In the genomic region with DNA sequence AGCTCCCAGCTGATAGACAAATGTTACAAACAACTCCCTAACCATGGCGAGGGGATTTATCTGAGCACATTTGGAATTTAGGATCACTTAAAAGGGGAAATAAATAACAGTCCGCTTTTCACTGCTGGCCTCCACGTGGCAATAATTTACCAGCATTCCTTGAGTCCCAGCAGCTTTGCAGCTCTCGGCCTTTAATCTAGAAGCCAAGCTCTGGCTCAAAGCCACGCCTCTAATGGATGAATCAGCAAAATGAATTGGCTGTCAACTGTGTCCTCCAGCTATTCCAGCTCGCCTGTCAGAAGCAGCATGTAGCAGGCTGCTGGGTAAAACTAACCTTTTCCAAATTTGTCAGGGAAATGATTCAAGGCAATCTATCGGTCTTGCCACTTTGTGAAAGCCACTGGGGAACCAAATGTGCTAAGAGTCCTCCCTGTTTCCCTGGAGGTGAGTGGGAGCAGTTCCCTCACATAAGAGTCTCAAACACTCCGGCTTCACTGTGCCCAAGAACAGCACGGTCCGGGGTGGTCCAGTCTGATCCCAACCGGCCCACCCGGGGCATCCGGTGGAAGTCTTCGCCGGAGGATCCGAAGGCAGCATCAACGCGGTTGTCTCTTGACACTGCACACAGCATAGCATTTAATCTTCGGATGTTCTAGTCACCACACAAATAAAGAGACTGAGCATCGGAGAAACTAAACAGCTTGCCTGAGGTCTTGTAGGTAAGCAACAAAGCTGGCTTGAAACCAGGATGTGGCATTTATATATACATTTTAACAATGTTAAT, we compare ENCODE assay signal across 1 cellular context.
A peak's percentile ranks its signal among the peaks of the same experiment; 100 is the strongest.
TF ChIP-seq lines count a peak whose summit lies in the region.

No MANE protein-coding gene starts in this region.

TF ChIP-seq in HEK293, 187 proteins besides CTCF, POLR2A, EP300 and RAD21 (continued from another document):
- TF ChIP-seq, protein P1, sequence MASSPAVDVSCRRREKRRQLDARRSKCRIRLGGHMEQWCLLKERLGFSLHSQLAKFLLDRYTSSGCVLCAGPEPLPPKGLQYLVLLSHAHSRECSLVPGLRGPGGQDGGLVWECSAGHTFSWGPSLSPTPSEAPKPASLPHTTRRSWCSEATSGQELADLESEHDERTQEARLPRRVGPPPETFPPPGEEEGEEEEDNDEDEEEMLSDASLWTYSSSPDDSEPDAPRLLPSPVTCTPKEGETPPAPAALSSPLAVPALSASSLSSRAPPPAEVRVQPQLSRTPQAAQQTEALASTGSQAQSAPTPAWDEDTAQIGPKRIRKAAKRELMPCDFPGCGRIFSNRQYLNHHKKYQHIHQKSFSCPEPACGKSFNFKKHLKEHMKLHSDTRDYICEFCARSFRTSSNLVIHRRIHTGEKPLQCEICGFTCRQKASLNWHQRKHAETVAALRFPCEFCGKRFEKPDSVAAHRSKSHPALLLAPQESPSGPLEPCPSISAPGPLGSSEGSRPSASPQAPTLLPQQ (tag by site-specific recombination; IDR thresholded peaks at IDR 0.05): peak; percentile 73
- TF ChIP-seq ZNF23 (tag by site-specific recombination; IDR thresholded peaks at IDR 0.05; ENCODE audit: borderline replicate concordance) (no peak), ZNF394 (tag by site-specific recombination; IDR thresholded peaks at IDR 0.05; ENCODE audit: borderline replicate concordance) (peak; percentile 43; the same call in 1 of the 2 replicates), ZNF341 (tag by site-specific recombination; IDR thresholded peaks at IDR 0.05; ENCODE audit: low read depth) (peak; percentile 65), ZNF660 (tag by site-specific recombination; IDR thresholded peaks at IDR 0.05) (peak; percentile 87), ZNF140 (tag by site-specific recombination; IDR thresholded peaks at IDR 0.05) (peak; percentile 38; the same call in 1 of the 2 replicates), MEIS1 (CRISPR knock-in tag; IDR thresholded peaks at IDR 0.05; ENCODE audit: borderline replicate concordance) (0 out of 2 replicates have a peak, but pooled peaks have one; percentile 34), ZNF560 (tag by site-specific recombination; IDR thresholded peaks at IDR 0.05; ENCODE audit: borderline replicate concordance) (no peak), ZNF10 (tag by site-specific recombination; IDR thresholded peaks at IDR 0.05) (0 out of 2 replicates have a peak, but pooled peaks have one; percentile 22), ZSCAN30 (tag by site-specific recombination; IDR thresholded peaks at IDR 0.05) (peak; percentile 42), ZXDB (tag by site-specific recombination; IDR thresholded peaks at IDR 0.05) (0 out of 2 replicates have a peak, but pooled peaks have one; percentile 10), ZNF600 (tag by site-specific recombination; IDR thresholded peaks at IDR 0.05) (peak; percentile 95), GFI1B (tag by site-specific recombination; IDR thresholded peaks at IDR 0.05) (no peak), TRIM28 (IDR thresholded peaks at IDR 0.05; ENCODE audit: borderline replicate concordance, low read length) (0 out of 2 replicates have a peak, but pooled peaks have one; percentile 35), ZBTB8A (tag by site-specific recombination; IDR thresholded peaks at IDR 0.05) (0 out of 2 replicates have a peak, but pooled peaks have one; percentile 30), MYNN (tag by site-specific recombination; IDR thresholded peaks at IDR 0.05; ENCODE audit: borderline replicate concordance) (peak; percentile 99), ZFP69B (tag by site-specific recombination; IDR thresholded peaks at IDR 0.05) (peak; percentile 30; the same call in 1 of the 2 replicates), KLF7 (tag by site-specific recombination; IDR thresholded peaks at IDR 0.05; ENCODE audit: borderline replicate concordance) (no peak), ZNF146 (tag by site-specific recombination; IDR thresholded peaks at IDR 0.05) (no peak), SP7 (tag by site-specific recombination; IDR thresholded peaks at IDR 0.05) (no peak; the same call in 1 of the 2 replicates)
- TF ChIP-seq, protein P2, sequence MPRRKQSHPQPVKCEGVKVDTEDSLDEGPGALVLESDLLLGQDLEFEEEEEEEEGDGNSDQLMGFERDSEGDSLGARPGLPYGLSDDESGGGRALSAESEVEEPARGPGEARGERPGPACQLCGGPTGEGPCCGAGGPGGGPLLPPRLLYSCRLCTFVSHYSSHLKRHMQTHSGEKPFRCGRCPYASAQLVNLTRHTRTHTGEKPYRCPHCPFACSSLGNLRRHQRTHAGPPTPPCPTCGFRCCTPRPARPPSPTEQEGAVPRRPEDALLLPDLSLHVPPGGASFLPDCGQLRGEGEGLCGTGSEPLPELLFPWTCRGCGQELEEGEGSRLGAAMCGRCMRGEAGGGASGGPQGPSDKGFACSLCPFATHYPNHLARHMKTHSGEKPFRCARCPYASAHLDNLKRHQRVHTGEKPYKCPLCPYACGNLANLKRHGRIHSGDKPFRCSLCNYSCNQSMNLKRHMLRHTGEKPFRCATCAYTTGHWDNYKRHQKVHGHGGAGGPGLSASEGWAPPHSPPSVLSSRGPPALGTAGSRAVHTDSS (tag by site-specific recombination; IDR thresholded peaks at IDR 0.05): no peak
- TF ChIP-seq, protein P3, sequence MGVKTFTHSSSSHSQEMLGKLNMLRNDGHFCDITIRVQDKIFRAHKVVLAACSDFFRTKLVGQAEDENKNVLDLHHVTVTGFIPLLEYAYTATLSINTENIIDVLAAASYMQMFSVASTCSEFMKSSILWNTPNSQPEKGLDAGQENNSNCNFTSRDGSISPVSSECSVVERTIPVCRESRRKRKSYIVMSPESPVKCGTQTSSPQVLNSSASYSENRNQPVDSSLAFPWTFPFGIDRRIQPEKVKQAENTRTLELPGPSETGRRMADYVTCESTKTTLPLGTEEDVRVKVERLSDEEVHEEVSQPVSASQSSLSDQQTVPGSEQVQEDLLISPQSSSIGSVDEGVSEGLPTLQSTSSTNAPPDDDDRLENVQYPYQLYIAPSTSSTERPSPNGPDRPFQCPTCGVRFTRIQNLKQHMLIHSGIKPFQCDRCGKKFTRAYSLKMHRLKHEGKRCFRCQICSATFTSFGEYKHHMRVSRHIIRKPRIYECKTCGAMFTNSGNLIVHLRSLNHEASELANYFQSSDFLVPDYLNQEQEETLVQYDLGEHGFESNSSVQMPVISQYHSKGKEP (tag by site-specific recombination; IDR thresholded peaks at IDR 0.05): peak; percentile 70
- TF ChIP-seq, protein P4, sequence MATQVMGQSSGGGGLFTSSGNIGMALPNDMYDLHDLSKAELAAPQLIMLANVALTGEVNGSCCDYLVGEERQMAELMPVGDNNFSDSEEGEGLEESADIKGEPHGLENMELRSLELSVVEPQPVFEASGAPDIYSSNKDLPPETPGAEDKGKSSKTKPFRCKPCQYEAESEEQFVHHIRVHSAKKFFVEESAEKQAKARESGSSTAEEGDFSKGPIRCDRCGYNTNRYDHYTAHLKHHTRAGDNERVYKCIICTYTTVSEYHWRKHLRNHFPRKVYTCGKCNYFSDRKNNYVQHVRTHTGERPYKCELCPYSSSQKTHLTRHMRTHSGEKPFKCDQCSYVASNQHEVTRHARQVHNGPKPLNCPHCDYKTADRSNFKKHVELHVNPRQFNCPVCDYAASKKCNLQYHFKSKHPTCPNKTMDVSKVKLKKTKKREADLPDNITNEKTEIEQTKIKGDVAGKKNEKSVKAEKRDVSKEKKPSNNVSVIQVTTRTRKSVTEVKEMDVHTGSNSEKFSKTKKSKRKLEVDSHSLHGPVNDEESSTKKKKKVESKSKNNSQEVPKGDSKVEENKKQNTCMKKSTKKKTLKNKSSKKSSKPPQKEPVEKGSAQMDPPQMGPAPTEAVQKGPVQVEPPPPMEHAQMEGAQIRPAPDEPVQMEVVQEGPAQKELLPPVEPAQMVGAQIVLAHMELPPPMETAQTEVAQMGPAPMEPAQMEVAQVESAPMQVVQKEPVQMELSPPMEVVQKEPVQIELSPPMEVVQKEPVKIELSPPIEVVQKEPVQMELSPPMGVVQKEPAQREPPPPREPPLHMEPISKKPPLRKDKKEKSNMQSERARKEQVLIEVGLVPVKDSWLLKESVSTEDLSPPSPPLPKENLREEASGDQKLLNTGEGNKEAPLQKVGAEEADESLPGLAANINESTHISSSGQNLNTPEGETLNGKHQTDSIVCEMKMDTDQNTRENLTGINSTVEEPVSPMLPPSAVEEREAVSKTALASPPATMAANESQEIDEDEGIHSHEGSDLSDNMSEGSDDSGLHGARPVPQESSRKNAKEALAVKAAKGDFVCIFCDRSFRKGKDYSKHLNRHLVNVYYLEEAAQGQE (tag by site-specific recombination; IDR thresholded peaks at IDR 0.05): no peak
- TF ChIP-seq, protein P5, sequence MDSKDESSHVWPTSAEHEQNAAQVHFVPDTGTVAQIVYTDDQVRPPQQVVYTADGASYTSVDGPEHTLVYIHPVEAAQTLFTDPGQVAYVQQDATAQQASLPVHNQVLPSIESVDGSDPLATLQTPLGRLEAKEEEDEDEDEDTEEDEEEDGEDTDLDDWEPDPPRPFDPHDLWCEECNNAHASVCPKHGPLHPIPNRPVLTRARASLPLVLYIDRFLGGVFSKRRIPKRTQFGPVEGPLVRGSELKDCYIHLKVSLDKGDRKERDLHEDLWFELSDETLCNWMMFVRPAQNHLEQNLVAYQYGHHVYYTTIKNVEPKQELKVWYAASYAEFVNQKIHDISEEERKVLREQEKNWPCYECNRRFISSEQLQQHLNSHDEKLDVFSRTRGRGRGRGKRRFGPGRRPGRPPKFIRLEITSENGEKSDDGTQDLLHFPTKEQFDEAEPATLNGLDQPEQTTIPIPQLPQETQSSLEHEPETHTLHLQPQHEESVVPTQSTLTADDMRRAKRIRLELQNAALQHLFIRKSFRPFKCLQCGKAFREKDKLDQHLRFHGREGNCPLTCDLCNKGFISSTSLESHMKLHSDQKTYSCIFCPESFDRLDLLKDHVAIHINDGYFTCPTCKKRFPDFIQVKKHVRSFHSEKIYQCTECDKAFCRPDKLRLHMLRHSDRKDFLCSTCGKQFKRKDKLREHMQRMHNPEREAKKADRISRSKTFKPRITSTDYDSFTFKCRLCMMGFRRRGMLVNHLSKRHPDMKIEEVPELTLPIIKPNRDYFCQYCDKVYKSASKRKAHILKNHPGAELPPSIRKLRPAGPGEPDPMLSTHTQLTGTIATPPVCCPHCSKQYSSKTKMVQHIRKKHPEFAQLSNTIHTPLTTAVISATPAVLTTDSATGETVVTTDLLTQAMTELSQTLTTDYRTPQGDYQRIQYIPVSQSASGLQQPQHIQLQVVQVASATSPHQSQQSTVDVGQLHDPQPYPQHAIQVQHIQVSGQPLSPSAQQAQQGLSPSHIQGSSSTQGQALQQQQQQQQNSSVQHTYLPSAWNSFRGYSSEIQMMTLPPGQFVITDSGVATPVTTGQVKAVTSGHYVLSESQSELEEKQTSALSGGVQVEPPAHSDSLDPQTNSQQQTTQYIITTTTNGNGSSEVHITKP (tag by site-specific recombination; IDR thresholded peaks at IDR 0.05): peak; percentile 61
- TF ChIP-seq, protein P6, sequence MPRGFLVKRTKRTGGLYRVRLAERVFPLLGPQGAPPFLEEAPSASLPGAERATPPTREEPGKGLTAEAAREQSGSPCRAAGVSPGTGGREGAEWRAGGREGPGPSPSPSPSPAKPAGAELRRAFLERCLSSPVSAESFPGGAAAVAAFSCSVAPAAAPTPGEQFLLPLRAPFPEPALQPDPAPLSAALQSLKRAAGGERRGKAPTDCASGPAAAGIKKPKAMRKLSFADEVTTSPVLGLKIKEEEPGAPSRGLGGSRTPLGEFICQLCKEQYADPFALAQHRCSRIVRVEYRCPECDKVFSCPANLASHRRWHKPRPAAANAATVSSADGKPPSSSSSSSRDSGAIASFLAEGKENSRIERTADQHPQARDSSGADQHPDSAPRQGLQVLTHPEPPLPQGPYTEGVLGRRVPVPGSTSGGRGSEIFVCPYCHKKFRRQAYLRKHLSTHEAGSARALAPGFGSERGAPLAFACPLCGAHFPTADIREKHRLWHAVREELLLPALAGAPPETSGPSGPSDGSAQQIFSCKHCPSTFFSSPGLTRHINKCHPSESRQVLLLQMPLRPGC (tag by site-specific recombination; IDR thresholded peaks at IDR 0.05): peak; percentile 78; the same call in 1 of the 2 replicates
- TF ChIP-seq, protein P7, sequence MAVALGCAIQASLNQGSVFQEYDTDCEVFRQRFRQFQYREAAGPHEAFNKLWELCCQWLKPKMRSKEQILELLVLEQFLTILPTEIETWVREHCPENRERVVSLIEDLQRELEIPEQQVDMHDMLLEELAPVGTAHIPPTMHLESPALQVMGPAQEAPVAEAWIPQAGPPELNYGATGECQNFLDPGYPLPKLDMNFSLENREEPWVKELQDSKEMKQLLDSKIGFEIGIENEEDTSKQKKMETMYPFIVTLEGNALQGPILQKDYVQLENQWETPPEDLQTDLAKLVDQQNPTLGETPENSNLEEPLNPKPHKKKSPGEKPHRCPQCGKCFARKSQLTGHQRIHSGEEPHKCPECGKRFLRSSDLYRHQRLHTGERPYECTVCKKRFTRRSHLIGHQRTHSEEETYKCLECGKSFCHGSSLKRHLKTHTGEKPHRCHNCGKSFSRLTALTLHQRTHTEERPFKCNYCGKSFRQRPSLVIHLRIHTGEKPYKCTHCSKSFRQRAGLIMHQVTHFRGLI (tag by site-specific recombination; IDR thresholded peaks at IDR 0.05): no peak
